ENCODE assay signal across 1 cellular context in the genomic region with DNA sequence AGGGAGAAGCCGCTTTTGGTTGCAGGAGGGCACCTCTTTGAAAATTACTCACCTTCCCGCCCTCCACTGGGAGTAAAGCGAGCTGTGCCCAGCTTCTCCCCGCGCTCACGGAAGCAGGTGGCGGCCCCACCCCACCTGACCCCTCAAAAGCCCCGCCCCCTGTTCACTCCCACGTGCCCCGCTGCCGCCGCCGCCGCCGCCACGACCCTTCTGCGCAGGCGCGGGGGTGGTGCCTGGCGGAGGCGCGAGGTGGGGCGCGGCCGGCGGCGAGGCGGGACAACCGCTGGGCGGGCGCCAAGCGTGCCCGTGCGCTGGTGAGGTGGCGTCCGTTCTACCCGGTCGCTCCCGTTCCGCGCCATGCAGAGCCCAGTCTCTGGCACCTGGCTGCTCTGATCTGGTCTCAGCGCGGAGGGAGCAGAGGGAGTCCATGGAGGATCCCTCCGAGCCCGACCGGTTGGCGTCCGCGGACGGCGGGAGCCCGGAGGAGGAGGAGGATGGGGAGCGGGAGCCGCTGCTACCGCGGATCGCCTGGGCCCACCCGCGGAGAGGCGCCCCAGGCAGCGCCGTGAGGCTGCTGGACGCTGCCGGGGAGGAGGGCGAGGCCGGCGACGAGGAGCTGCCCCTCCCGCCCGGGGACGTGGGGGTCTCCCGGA.
TF ChIP-seq lines count a peak whose summit lies in the region.

Gene PI4K2B (plus strand): TSS at position 297 of the 653 bp plus-strand sequence. CDS start 131 bp downstream, at position 428.

TF ChIP-seq in GM12878, 131 proteins besides CTCF, POLR2A, EP300 and RAD21 (continued from another document and continues in another):
- TF ChIP-seq IRF3 (IDR thresholded peaks at IDR 0.05) (no peak), IKZF2 (IDR thresholded peaks at IDR 0.05) (no peak), TCF7 (IDR thresholded peaks at IDR 0.05; ENCODE audit: borderline replicate concordance) (no peak), SMAD1 (IDR thresholded peaks at IDR 0.05; ENCODE audit: low read depth, partially characterized antibody) (no peak), PAX8 (IDR thresholded peaks at IDR 0.05) (no peak), PAX5 (IDR thresholded peaks at IDR 0.05; ENCODE audit: borderline replicate concordance, low read depth, low read length) (peak; percentile 58; the same call in 1 of the 2 replicates), ZNF384 (IDR thresholded peaks at IDR 0.05; ENCODE audit: borderline replicate concordance, low read depth, low read length) (no peak), BCL3 (IDR thresholded peaks at IDR 0.05; ENCODE audit: borderline replicate concordance, insufficient read depth, low read depth, low read length, poor library complexity, severe bottlenecking) (no peak), CHD1 (IDR thresholded peaks at IDR 0.05; ENCODE audit: low read depth, low read length) (no peak), SREBF1 (IDR thresholded peaks at IDR 0.05; ENCODE audit: low read length) (no peak), ZBTB33 (IDR thresholded peaks at IDR 0.05) (no peak), STAT1 (conservative IDR thresholded peaks at IDR 0.05) (no peak), STAT3 (IDR thresholded peaks at IDR 0.05; ENCODE audit: low read depth, low read length) (no peak), SIX5 (IDR thresholded peaks at IDR 0.05; ENCODE audit: low read depth, low read length, severe bottlenecking) (no peak), BHLHE40 (IDR thresholded peaks at IDR 0.05; ENCODE audit: borderline replicate concordance in 1 of 2, low read depth in 2 of 2, low read length in 1 of 2) (peak; percentile 87 to 98; a peak in 3 of 4 replicates), POLR2AphosphoS2 (IDR thresholded peaks at IDR 0.05; ENCODE audit: low read depth, low read length) (peak; percentile 84), ZNF622 (IDR thresholded peaks at IDR 0.05) (no peak), KAT2A (conservative IDR thresholded peaks at IDR 0.05; ENCODE audit: control insufficient read depth, low read depth, low read length) (no peak), CHD4 (IDR thresholded peaks at IDR 0.05) (no peak), E2F4 (IDR thresholded peaks at IDR 0.05; ENCODE audit: low read depth, low read length) (peak; percentile 72), MYB (IDR thresholded peaks at IDR 0.05; ENCODE audit: borderline replicate concordance, low read depth, low read length) (no peak), RBBP5 (conservative IDR thresholded peaks at IDR 0.05) (no peak), MTA3 (IDR thresholded peaks at IDR 0.05; ENCODE audit: borderline replicate concordance, low read length) (no peak), TAF1 (IDR thresholded peaks at IDR 0.05; ENCODE audit: borderline replicate concordance, low read depth, low read length) (peak; percentile 63; the same call in 1 of the 2 replicates), NKRF (conservative IDR thresholded peaks at IDR 0.05) (peak; percentile 69), HDAC2 (IDR thresholded peaks at IDR 0.05) (no peak), IRF4 (IDR thresholded peaks at IDR 0.05; ENCODE audit: low read depth, low read length) (no peak), WRNIP1 (IDR thresholded peaks at IDR 0.05; ENCODE audit: borderline replicate concordance, low read depth, low read length) (no peak), SRF (IDR thresholded peaks at IDR 0.05; ENCODE audit: low read depth in 2 of 2, low read length in 2 of 2) (no peak), NRF1 (conservative IDR thresholded peaks at IDR 0.05; ENCODE audit: low read depth, low read length) (peak; percentile 50), CREM (IDR thresholded peaks at IDR 0.05; ENCODE audit: low read depth) (no peak), EZH2 (IDR thresholded peaks at IDR 0.05; ENCODE audit: borderline replicate concordance, control insufficient read depth, low read depth, low read length) (no peak), POLR2AphosphoS5 (IDR thresholded peaks at IDR 0.05; ENCODE audit: low read length) (peak; percentile 84), RUNX3 (IDR thresholded peaks at IDR 0.05; ENCODE audit: low read length) (no peak), ZNF24 (IDR thresholded peaks at IDR 0.05) (no peak), SMAD5 (IDR thresholded peaks at IDR 0.05; ENCODE audit: low read depth) (no peak; the same call in 1 of the 2 replicates)
- TF ChIP-seq, protein P1, sequence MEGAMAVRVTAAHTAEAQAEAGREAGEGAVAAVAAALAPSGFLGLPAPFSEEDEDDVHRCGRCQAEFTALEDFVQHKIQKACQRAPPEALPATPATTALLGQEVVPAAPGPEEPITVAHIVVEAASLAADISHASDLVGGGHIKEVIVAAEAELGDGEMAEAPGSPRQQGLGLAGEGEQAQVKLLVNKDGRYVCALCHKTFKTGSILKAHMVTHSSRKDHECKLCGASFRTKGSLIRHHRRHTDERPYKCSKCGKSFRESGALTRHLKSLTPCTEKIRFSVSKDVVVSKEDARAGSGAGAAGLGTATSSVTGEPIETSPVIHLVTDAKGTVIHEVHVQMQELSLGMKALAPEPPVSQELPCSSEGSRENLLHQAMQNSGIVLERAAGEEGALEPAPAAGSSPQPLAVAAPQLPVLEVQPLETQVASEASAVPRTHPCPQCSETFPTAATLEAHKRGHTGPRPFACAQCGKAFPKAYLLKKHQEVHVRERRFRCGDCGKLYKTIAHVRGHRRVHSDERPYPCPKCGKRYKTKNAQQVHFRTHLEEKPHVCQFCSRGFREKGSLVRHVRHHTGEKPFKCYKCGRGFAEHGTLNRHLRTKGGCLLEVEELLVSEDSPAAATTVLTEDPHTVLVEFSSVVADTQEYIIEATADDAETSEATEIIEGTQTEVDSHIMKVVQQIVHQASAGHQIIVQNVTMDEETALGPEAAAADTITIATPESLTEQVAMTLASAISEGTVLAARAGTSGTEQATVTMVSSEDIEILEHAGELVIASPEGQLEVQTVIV (IDR thresholded peaks at IDR 0.05; ENCODE audit: borderline replicate concordance, partially characterized antibody) = no peak
- TF ChIP-seq, protein P2, sequence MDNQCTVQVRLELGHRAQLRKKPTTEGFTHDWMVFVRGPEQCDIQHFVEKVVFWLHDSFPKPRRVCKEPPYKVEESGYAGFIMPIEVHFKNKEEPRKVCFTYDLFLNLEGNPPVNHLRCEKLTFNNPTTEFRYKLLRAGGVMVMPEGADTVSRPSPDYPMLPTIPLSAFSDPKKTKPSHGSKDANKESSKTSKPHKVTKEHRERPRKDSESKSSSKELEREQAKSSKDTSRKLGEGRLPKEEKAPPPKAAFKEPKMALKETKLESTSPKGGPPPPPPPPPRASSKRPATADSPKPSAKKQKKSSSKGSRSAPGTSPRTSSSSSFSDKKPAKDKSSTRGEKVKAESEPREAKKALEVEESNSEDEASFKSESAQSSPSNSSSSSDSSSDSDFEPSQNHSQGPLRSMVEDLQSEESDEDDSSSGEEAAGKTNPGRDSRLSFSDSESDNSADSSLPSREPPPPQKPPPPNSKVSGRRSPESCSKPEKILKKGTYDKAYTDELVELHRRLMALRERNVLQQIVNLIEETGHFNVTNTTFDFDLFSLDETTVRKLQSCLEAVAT (IDR thresholded peaks at IDR 0.05) = no peak
- TF ChIP-seq, protein P3, sequence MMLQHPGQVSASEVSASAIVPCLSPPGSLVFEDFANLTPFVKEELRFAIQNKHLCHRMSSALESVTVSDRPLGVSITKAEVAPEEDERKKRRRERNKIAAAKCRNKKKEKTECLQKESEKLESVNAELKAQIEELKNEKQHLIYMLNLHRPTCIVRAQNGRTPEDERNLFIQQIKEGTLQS (IDR thresholded peaks at IDR 0.05; ENCODE audit: borderline replicate concordance, extremely low read depth, low read depth, low read length) = 0 out of 2 replicates have a peak, but pooled peaks have one; percentile 26
- TF ChIP-seq, protein P4, sequence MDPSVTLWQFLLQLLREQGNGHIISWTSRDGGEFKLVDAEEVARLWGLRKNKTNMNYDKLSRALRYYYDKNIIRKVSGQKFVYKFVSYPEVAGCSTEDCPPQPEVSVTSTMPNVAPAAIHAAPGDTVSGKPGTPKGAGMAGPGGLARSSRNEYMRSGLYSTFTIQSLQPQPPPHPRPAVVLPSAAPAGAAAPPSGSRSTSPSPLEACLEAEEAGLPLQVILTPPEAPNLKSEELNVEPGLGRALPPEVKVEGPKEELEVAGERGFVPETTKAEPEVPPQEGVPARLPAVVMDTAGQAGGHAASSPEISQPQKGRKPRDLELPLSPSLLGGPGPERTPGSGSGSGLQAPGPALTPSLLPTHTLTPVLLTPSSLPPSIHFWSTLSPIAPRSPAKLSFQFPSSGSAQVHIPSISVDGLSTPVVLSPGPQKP (IDR thresholded peaks at IDR 0.05; ENCODE audit: low read depth, low read length) = no peak
- TF ChIP-seq, protein P5, sequence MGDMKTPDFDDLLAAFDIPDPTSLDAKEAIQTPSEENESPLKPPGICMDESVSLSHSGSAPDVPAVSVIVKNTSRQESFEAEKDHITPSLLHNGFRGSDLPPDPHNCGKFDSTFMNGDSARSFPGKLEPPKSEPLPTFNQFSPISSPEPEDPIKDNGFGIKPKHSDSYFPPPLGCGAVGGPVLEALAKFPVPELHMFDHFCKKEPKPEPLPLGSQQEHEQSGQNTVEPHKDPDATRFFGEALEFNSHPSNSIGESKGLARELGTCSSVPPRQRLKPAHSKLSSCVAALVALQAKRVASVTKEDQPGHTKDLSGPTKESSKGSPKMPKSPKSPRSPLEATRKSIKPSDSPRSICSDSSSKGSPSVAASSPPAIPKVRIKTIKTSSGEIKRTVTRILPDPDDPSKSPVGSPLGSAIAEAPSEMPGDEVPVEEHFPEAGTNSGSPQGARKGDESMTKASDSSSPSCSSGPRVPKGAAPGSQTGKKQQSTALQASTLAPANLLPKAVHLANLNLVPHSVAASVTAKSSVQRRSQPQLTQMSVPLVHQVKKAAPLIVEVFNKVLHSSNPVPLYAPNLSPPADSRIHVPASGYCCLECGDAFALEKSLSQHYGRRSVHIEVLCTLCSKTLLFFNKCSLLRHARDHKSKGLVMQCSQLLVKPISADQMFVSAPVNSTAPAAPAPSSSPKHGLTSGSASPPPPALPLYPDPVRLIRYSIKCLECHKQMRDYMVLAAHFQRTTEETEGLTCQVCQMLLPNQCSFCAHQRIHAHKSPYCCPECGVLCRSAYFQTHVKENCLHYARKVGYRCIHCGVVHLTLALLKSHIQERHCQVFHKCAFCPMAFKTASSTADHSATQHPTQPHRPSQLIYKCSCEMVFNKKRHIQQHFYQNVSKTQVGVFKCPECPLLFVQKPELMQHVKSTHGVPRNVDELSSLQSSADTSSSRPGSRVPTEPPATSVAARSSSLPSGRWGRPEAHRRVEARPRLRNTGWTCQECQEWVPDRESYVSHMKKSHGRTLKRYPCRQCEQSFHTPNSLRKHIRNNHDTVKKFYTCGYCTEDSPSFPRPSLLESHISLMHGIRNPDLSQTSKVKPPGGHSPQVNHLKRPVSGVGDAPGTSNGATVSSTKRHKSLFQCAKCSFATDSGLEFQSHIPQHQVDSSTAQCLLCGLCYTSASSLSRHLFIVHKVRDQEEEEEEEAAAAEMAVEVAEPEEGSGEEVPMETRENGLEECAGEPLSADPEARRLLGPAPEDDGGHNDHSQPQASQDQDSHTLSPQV (IDR thresholded peaks at IDR 0.05) = no peak
